8 cellular contexts compared by ENCODE assay signal in genomic region chr3:109081746-109082510, GRCh38. TPM values are rescaled to one million over a fixed set of nuclear protein-coding genes. Genes with fewer than 3 reads are reported as not detected.
DNase-seq lines count a peak whose midpoint lies in the region; ATAC-seq and TF ChIP-seq lines count a peak whose summit lies in the region.

No MANE protein-coding gene starts in this region.

- no peaks in the 10 kb centered on the region for H3K4me1 Mint-ChIP-seq in activated CD4-positive, alpha-beta T cell treated with anti-CD3 and anti-CD28 coated beads for 36 hours
- no peaks in the 10 kb centered on the region for H3K4me1 Mint-ChIP-seq in nephron

- intact Hi-C loops in activated CD4-positive, alpha-beta T cell treated with anti-CD3 and anti-CD28 coated beads for 36 hours (cut with DNase I, micrococcal nuclease), result loop anchor here (1.0 to 10.0 kb wide), 6 partner anchors 31 to 597 kb away; no protein-coding TSS in a partner anchor
- intact Hi-C loops in posterior vena cava (cut with DNase I), result no loop called here

- no peaks in the 10 kb centered on the region for H3K36me3 Mint-ChIP-seq in activated CD4-positive, alpha-beta T cell treated with anti-CD3 and anti-CD28 coated beads for 36 hours (ENCODE audit: low read depth)
- H3K36me3 Mint-ChIP-seq in nephron (ENCODE audit: low read depth), result no peaks in the 10 kb centered on the region

- H3K27me3 Mint-ChIP-seq in activated CD4-positive, alpha-beta T cell treated with anti-CD3 and anti-CD28 coated beads for 36 hours, result peaks cover 13% of the 10 kb centered on the region
- H3K27me3 Mint-ChIP-seq in nephron (ENCODE audit: low read depth), result no peaks in the 10 kb centered on the region

- no peak overlapping the region for H3K27ac Mint-ChIP-seq in activated CD4-positive, alpha-beta T cell treated with anti-CD3 and anti-CD28 coated beads for 36 hours
- H3K27ac Mint-ChIP-seq in nephron, result peak overlapping the region in 1 of 3 experiments; percentile 62

- peak; percentile 46 for DNase-seq in activated CD4-positive, alpha-beta T cell treated with anti-CD3 and anti-CD28 coated beads for 36 hours
- DNase-seq in activated CD4-positive, alpha-beta T cell treated with anti-CD3 and anti-CD28 coated beads for 1 hour, result no peak
- DNase-seq in GM19240 (ENCODE audit: insufficient read length, low spot score), result peak; percentile 33
- peak; percentile 34 for DNase-seq in RKO (ENCODE audit: low spot score)
- DNase-seq in ecto neural progenitor cell (ENCODE audit: low spot score), result peak; percentile 52
- no peak for DNase-seq in posterior vena cava (ENCODE audit: low spot score)

- H3K4me3 Mint-ChIP-seq in activated CD4-positive, alpha-beta T cell treated with anti-CD3 and anti-CD28 coated beads for 36 hours, result no peak overlapping the region
- H3K4me3 Mint-ChIP-seq in nephron, result no peak overlapping the region

- POLR2A ChIA-PET in activated CD4-positive, alpha-beta T cell treated with anti-CD3 and anti-CD28 coated beads for 36 hours (lab: Charles Lee), result no interaction called here

- peak; percentile 42 to 55 (median 43) for TF ChIP-seq CTCF in nephron (IDR thresholded peaks at IDR 0.05; ENCODE audit: unreplicated experiment in 3 of 3)

- peaks cover 2% of the 10 kb centered on the region for H3K9me3 Mint-ChIP-seq in activated CD4-positive, alpha-beta T cell treated with anti-CD3 and anti-CD28 coated beads for 36 hours (ENCODE audit: low read depth)
- H3K9me3 Mint-ChIP-seq in nephron, result peaks cover 23% of the 10 kb centered on the region

- peak; percentile 47 for ATAC-seq in activated CD4-positive, alpha-beta T cell treated with anti-CD3 and anti-CD28 coated beads for 36 hours
- ATAC-seq in HG03108 (IDR thresholded peaks at IDR 0.05; ENCODE audit: unreplicated experiment), result peak; percentile 99

- CTCF ChIA-PET in activated CD4-positive, alpha-beta T cell treated with anti-CD3 and anti-CD28 coated beads for 36 hours (lab: Charles Lee), result interaction anchor here (0.5 to 3.0 kb wide), 11 partner anchors 11 to 588 kb away, joined by 3 to 71 read pairs (median 4); no protein-coding TSS in a partner anchor

RNA-seq across cellular contexts. Expression of gene MORC1, which starts 36.0 kb away (rescaled TPM):
- total RNA-seq in activated CD4-positive, alpha-beta T cell treated with anti-CD3 and anti-CD28 coated beads for 36 hours, result not detected
- not detected for total RNA-seq in posterior vena cava

RNA-seq across cellular contexts. Expression of gene C3orf85, which starts 54.6 kb away (rescaled TPM):
- total RNA-seq in activated CD4-positive, alpha-beta T cell treated with anti-CD3 and anti-CD28 coated beads for 36 hours, result not detected
- not detected for total RNA-seq in posterior vena cava

Comparison
In these comparisons a context has a peak if more than half of its experiments do, and no peak if none do; other contexts are left out.
1. DNase-seq: peak in activated CD4-positive, alpha-beta T cell treated with anti-CD3 and anti-CD28 coated beads for 36 hours (single experiment), GM19240 (single experiment), RKO (single experiment) and ecto neural progenitor cell (single experiment); none in activated CD4-positive, alpha-beta T cell treated with anti-CD3 and anti-CD28 coated beads for 1 hour (single experiment) and posterior vena cava (single experiment).
2. intact Hi-C loops: an anchor here in activated CD4-positive, alpha-beta T cell treated with anti-CD3 and anti-CD28 coated beads for 36 hours (1.0 to 10.0 kb wide); none called in posterior vena cava.